In the genomic region with DNA sequence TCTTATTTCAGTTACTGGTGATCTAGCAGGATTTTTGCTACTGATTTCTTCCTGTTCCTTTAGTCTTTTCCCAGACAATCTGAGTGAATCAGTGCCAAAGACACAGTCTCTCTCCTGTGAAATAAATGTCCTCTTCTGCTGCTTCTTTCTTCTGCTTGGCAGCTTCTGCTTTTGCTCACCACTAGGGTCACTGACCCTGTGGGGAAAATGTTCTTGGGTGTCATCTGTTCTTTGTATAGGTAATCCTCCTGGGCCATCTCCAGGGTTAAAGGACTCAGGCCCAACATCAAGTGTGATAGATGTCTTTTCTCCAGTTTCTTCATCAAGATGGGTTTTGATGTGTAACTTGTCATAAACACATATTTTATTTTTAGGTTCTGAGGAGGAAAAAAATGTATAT, we compare ENCODE assay signal across 21 cellular contexts.
"Had no signal": no experiment of that assay in that cellular context is flagged by ENCODE, and none has a peak within 500 bp of the region (broad histone marks: within the 10 kb centered on the region; RNA-seq: fewer than 3 reads in every experiment).

No MANE protein-coding gene starts in this region.

- H3K27me3 Mint-ChIP-seq: activated CD4-positive, alpha-beta memory T cell treated with anti-CD3 and anti-CD28 coated beads for 36 hours; activated CD8-positive, alpha-beta memory T cell treated with anti-CD3 and anti-CD28 coated beads, Interleukin-2, amount 10 ng/mL, durations not matched to agents 7 days and 5 days; dendritic cell treated with granulocyte-macrophage colony-stimulating factor and Interleukin-4, amounts not matched to agents 40 ng/mL and 50 ng/mL, for 4 days; natural killer cell treated with Interleukin-12 subunit alpha and Interleukin-12 subunit beta and Interleukin-15 and Interleukin-18, amount 100 ng/mL, for 72 hours had no signal

- H3K4me3 Mint-ChIP-seq: activated CD4-positive, alpha-beta memory T cell treated with anti-CD3 and anti-CD28 coated beads for 36 hours; activated CD8-positive, alpha-beta memory T cell treated with anti-CD3 and anti-CD28 coated beads, Interleukin-2, amount 10 ng/mL, durations not matched to agents 7 days and 5 days; dendritic cell treated with granulocyte-macrophage colony-stimulating factor and Interleukin-4, amounts not matched to agents 40 ng/mL and 50 ng/mL, for 4 days; natural killer cell treated with Interleukin-12 subunit alpha and Interleukin-12 subunit beta and Interleukin-15 and Interleukin-18, amount 100 ng/mL, for 72 hours; T-helper 2 cell treated with Interferon-gamma antibody and Interleukin-4, amounts not matched to agents 5 μg/mL and 100 μg/mL, for 36 hours had no signal

- H3K9me3 ChIP-seq: ascending aorta, breast epithelium, thoracic aorta had no signal

- ATAC-seq: activated CD8-positive, alpha-beta memory T cell treated with anti-CD3 and anti-CD28 coated beads, Interleukin-2, amount 10 ng/mL, durations not matched to agents 7 days and 5 days; left ventricle myocardium superior; natural killer cell treated with Interleukin-12 subunit alpha and Interleukin-12 subunit beta and Interleukin-15 and Interleukin-18, amount 100 ng/mL, for 72 hours had no signal

- H3K27ac Mint-ChIP-seq: activated CD4-positive, alpha-beta memory T cell treated with anti-CD3 and anti-CD28 coated beads for 36 hours; activated CD8-positive, alpha-beta memory T cell treated with anti-CD3 and anti-CD28 coated beads, Interleukin-2, amount 10 ng/mL, durations not matched to agents 7 days and 5 days; dendritic cell treated with granulocyte-macrophage colony-stimulating factor and Interleukin-4, amounts not matched to agents 40 ng/mL and 50 ng/mL, for 4 days; natural killer cell treated with Interleukin-12 subunit alpha and Interleukin-12 subunit beta and Interleukin-15 and Interleukin-18, amount 100 ng/mL, for 72 hours; T-helper 2 cell treated with Interferon-gamma antibody and Interleukin-4, amounts not matched to agents 5 μg/mL and 100 μg/mL, for 36 hours had no signal

- H3K27me3 ChIP-seq: ascending aorta, breast epithelium had no signal

- H3K4me3 ChIP-seq: ascending aorta, breast epithelium, thoracic aorta had no signal

- H3K27ac ChIP-seq: ascending aorta, breast epithelium, thoracic aorta had no signal

- H3K36me3 ChIP-seq: breast epithelium had no signal

- H3K9me3 Mint-ChIP-seq: activated CD4-positive, alpha-beta memory T cell treated with anti-CD3 and anti-CD28 coated beads for 36 hours; dendritic cell treated with granulocyte-macrophage colony-stimulating factor and Interleukin-4, amounts not matched to agents 40 ng/mL and 50 ng/mL, for 4 days; natural killer cell treated with Interleukin-12 subunit alpha and Interleukin-12 subunit beta and Interleukin-15 and Interleukin-18, amount 100 ng/mL, for 72 hours; T-helper 2 cell treated with Interferon-gamma antibody and Interleukin-4, amounts not matched to agents 5 μg/mL and 100 μg/mL, for 36 hours had no signal

- DNase-seq: activated CD4-positive, alpha-beta memory T cell treated with anti-CD3 and anti-CD28 coated beads for 36 hours; activated CD4-positive, alpha-beta T cell treated with anti-CD3 and anti-CD28 coated beads for 1 hour; activated CD8-positive, alpha-beta memory T cell treated with anti-CD3 and anti-CD28 coated beads, Interleukin-2, amount 10 ng/mL, durations not matched to agents 7 days and 5 days; activated gamma-delta T cell; activated T-cell treated with anti-CD3 and anti-CD28 coated beads, Interleukin-2, amount 50 U/mL, for 48 hours; cerebellar nuclear complex; effector memory CD4-positive, alpha-beta T cell; head of caudate nucleus; kidney glomerular epithelial cell; left ventricle myocardium superior; nucleus accumbens; posterior cingulate gyrus; retina; stimulated activated CD4-positive, alpha-beta T cell treated with anti-CD3 and anti-CD28 coated beads, Interleukin-12 subunit alpha, Interleukin-12 subunit beta, amount 100 ng/mL, for 4 hours; stimulated activated CD4-positive, alpha-beta T cell treated with anti-CD3 and anti-CD28 coated beads, Interleukin-2, amount 100 ng/mL, for 24 hours had no signal
